8 cellular contexts compared by ENCODE assay signal in genomic region chr11:45105233-45105992, GRCh38. TPM values are rescaled to one million over a fixed set of nuclear protein-coding genes. Genes with fewer than 3 reads are reported as not detected.
DNase-seq lines count a peak whose midpoint lies in the region; ATAC-seq and TF ChIP-seq lines count a peak whose summit lies in the region.

No MANE protein-coding gene starts in this region.

- H3K27me3 Mint-ChIP-seq in CD8-positive, alpha-beta memory T cell = peaks cover 0 to 12% of the 10 kb centered on the region in 2 donors
- H3K27me3 Mint-ChIP-seq in activated CD4-positive, alpha-beta T cell treated with anti-CD3 and anti-CD28 coated beads for 36 hours = no peaks in the 10 kb centered on the region

- no peaks in the 10 kb centered on the region for H3K27me3 ChIP-seq in CD8-positive, alpha-beta memory T cell (ENCODE audit: insufficient read depth, low read length, poor library complexity, severe bottlenecking)
- H3K27me3 ChIP-seq in HCT116 (ENCODE audit: insufficient read depth, low read length) (peaks cover 7% of the 10 kb centered on the region), right lobe of liver (no peaks in the 10 kb centered on the region)

- no peaks in the 10 kb centered on the region for H3K9me3 Mint-ChIP-seq in CD8-positive, alpha-beta memory T cell
- no peaks in the 10 kb centered on the region for H3K9me3 Mint-ChIP-seq in activated CD4-positive, alpha-beta T cell treated with anti-CD3 and anti-CD28 coated beads for 36 hours (ENCODE audit: low read depth)

- intact Hi-C loops in HCT116 (cut with micrococcal nuclease) (loop anchor here (2.0 kb wide), 1 partner anchor 485 kb away; no protein-coding TSS in a partner anchor), right lobe of liver (cut with DNase I) (loop anchor here (5.0 to 10.0 kb wide), 3 partner anchors 173 to 192 kb away; no protein-coding TSS in a partner anchor)
- intact Hi-C loops in activated CD4-positive, alpha-beta T cell treated with anti-CD3 and anti-CD28 coated beads for 36 hours (cut with DNase I, micrococcal nuclease) = loop anchor here in 1 of 2 experiments (1.0 kb wide), 1 partner anchor 178 kb away; no protein-coding TSS in a partner anchor

- POLR2A ChIA-PET in CD8-positive, alpha-beta memory T cell (lab: Charles Lee) = interaction anchor here (1.3 to 1.7 kb wide), 2 partner anchors 168 to 178 kb away, joined by 6 read pairs; no protein-coding TSS in a partner anchor
- POLR2A ChIA-PET in HCT116 (lab: Charles Lee) = interaction anchor here (1.2 kb wide), 1 partner anchor 169 kb away, joined by 4 read pairs; no protein-coding TSS in a partner anchor
- POLR2A ChIA-PET in activated CD4-positive, alpha-beta T cell treated with anti-CD3 and anti-CD28 coated beads for 36 hours (lab: Charles Lee) = no interaction called here

- no peak for TF ChIP-seq POLR2A in HCT116 (IDR thresholded peaks at IDR 0.05; ENCODE audit: borderline replicate concordance, extremely low read depth, insufficient read depth, insufficient read length)
- TF ChIP-seq POLR2A in right lobe of liver (IDR thresholded peaks at IDR 0.05) = no peak

- 61% methylated on average over 3 of the region's 7 CpGs for WGBS in right lobe of liver (ENCODE audit: insufficient coverage, low coverage, low lambda C conversion rate, missing lambda C conversion rate)

- RAD21 ChIA-PET in HCT116 (lab: Charles Lee; ENCODE audit: low non-redundant PET in 1 of 2, low total read pairs in 2 of 2, uncharacterized antibody in 2 of 2, unreplicated experiment in 2 of 2) = interaction anchor here (0.5 to 3.4 kb wide), 7 partner anchors 169 to 297 kb away, joined by 3 to 26 read pairs (median 7); no protein-coding TSS in a partner anchor

- H3K36me3 Mint-ChIP-seq in CD8-positive, alpha-beta memory T cell = no peaks in the 10 kb centered on the region
- H3K36me3 Mint-ChIP-seq in activated CD4-positive, alpha-beta T cell treated with anti-CD3 and anti-CD28 coated beads for 36 hours (ENCODE audit: low read depth) = no peaks in the 10 kb centered on the region

- DNase-seq in CD8-positive, alpha-beta memory T cell = peak; percentile 48 to 78 (median 55)
- DNase-seq in HCT116 (ENCODE audit: low read depth, low spot score) (peak; percentile 26), NCI-H226 (peak; percentile 40), choroid plexus epithelial cell (ENCODE audit: low read depth) (peak; percentile 80), right lobe of liver (peak; percentile 76 to 79 (median 78))
- peak; percentile 79 for DNase-seq in activated CD4-positive, alpha-beta T cell treated with anti-CD3 and anti-CD28 coated beads for 36 hours
- peak; percentile 39 to 48 (median 41) for DNase-seq in stimulated activated CD4-positive, alpha-beta T cell treated with anti-CD3 and anti-CD28 coated beads, TNF-alpha, amount 100 ng/mL, for 48 hours (ENCODE audit: low read depth in 3 of 3)

- no peak overlapping the region for H3K9ac ChIP-seq in HCT116 (ENCODE audit: low read length)

- CTCF ChIA-PET in CD8-positive, alpha-beta memory T cell (lab: Charles Lee) = interaction anchor here (0.8 to 18.3 kb wide), 23 partner anchors 8 to 488 kb away, joined by 3 to 1027 read pairs (median 4); partner anchors contain the start of gene TP53I11
- CTCF ChIA-PET in HCT116 (lab: Charles Lee) = interaction anchor here (0.6 to 10.7 kb wide), 19 partner anchors 11 to 549 kb away, joined by 3 to 236 read pairs (median 3); no protein-coding TSS in a partner anchor
- CTCF ChIA-PET in activated CD4-positive, alpha-beta T cell treated with anti-CD3 and anti-CD28 coated beads for 36 hours (lab: Charles Lee) = interaction anchor here (0.5 to 20.4 kb wide), 25 partner anchors 9 to 244 kb away, joined by 3 to 798 read pairs (median 4); partner anchors contain the start of gene TP53I11

- H3K4me1 ChIP-seq in CD8-positive, alpha-beta memory T cell (ENCODE audit: insufficient read depth, low read length) = peaks cover 18% of the 10 kb centered on the region
- H3K4me1 ChIP-seq in HCT116 (ENCODE audit: control insufficient read depth in 1 of 2, insufficient read depth in 2 of 2, low read length in 2 of 2) (peaks cover 0 to 14% of the 10 kb centered on the region in 2 experiments; a peak in 2 of 4 replicates), right lobe of liver (peaks cover 0 to 2% (median 0%) of the 10 kb centered on the region in 4 donors)

- no peaks in the 10 kb centered on the region for H3K9me2 ChIP-seq in HCT116 (ENCODE audit: insufficient read depth)

- H3K4me3 Mint-ChIP-seq in CD8-positive, alpha-beta memory T cell = no peak overlapping the region
- no peak overlapping the region for H3K4me3 Mint-ChIP-seq in activated CD4-positive, alpha-beta T cell treated with anti-CD3 and anti-CD28 coated beads for 36 hours

- H3K79me2 ChIP-seq in HCT116 (ENCODE audit: insufficient read depth, low read length) = no peaks in the 10 kb centered on the region

- H3K9me3 ChIP-seq in CD8-positive, alpha-beta memory T cell (ENCODE audit: low read length) = no peaks in the 10 kb centered on the region
- H3K9me3 ChIP-seq in HCT116 (ENCODE audit: control insufficient read depth in 1 of 2, insufficient read depth in 1 of 2, low read depth in 1 of 2, low read length in 2 of 2) = no peaks in the 10 kb centered on the region
- no peaks in the 10 kb centered on the region for H3K9me3 ChIP-seq in right lobe of liver

- BruUV-seq in HCT116 (replicated peaks; lab: Mats Ljungman, UMichigan) = no TSS peak

- ATAC-seq in HCT116 (peak; percentile 93), right lobe of liver (peak; percentile 79 to 87 (median 84)), HG03095 (IDR thresholded peaks at IDR 0.05; ENCODE audit: unreplicated experiment) (no peak)
- peak; percentile 47 for ATAC-seq in activated CD4-positive, alpha-beta T cell treated with anti-CD3 and anti-CD28 coated beads for 36 hours

- TF ChIP-seq CTCF in HCT116 (IDR thresholded peaks at IDR 0.05 in 2 of 3, conservative IDR thresholded peaks at IDR 0.05 in 1 of 3; ENCODE audit: borderline replicate concordance in 1 of 3, insufficient read depth in 1 of 3, low read depth in 2 of 3, low read length in 2 of 3) (peak; percentile 77 to 90 (median 89)), choroid plexus epithelial cell (conservative IDR thresholded peaks at IDR 0.05; ENCODE audit: low read depth, low read length) (peak; percentile 94), right lobe of liver (IDR thresholded peaks at IDR 0.05) (peak; percentile 91 to 95 (median 93))

- no peaks in the 10 kb centered on the region for H3K36me3 ChIP-seq in CD8-positive, alpha-beta memory T cell (ENCODE audit: insufficient read depth, low read length)
- H3K36me3 ChIP-seq in HCT116 (ENCODE audit: control insufficient read depth in 1 of 2, insufficient read depth in 2 of 2, low read length in 2 of 2) = no peaks in the 10 kb centered on the region
- H3K36me3 ChIP-seq in right lobe of liver = no peaks in the 10 kb centered on the region

- H3K4me2 ChIP-seq in HCT116 (ENCODE audit: low read length) = no peak overlapping the region

- no peak overlapping the region for H3K27ac ChIP-seq in CD8-positive, alpha-beta memory T cell (ENCODE audit: low read depth, low read length)
- H3K27ac ChIP-seq in HCT116 (ENCODE audit: low read depth, low read length) (no peak overlapping the region), right lobe of liver (no peak overlapping the region)

- no peaks in the 10 kb centered on the region for H4K20me1 ChIP-seq in HCT116 (ENCODE audit: insufficient read depth)

- H3K4me3 ChIP-seq in CD8-positive, alpha-beta memory T cell (ENCODE audit: low read length) = no peak overlapping the region
- H3K4me3 ChIP-seq in HCT116 (replicated peaks in 1 of 2; ENCODE audit: low read depth in 1 of 2, low read length in 2 of 2) = no peak overlapping the region
- H3K4me3 ChIP-seq in choroid plexus epithelial cell (ENCODE audit: low read depth, low read length) = no peak overlapping the region
- no peak overlapping the region for H3K4me3 ChIP-seq in right lobe of liver

- H2AFZ ChIP-seq in HCT116 (ENCODE audit: low read depth, low read length, poor library complexity, severe bottlenecking) = no peak overlapping the region

- peak; percentile 83 for TF ChIP-seq RAD21 in HCT116 (IDR thresholded peaks at IDR 0.05; ENCODE audit: low read depth)

- H3K4me1 Mint-ChIP-seq in CD8-positive, alpha-beta memory T cell = peaks cover 22 to 25% (median 23%) of the 10 kb centered on the region in 3 donors
- H3K4me1 Mint-ChIP-seq in activated CD4-positive, alpha-beta T cell treated with anti-CD3 and anti-CD28 coated beads for 36 hours = peaks cover 16% of the 10 kb centered on the region

- no peak overlapping the region for H3K27ac Mint-ChIP-seq in CD8-positive, alpha-beta memory T cell
- H3K27ac Mint-ChIP-seq in activated CD4-positive, alpha-beta T cell treated with anti-CD3 and anti-CD28 coated beads for 36 hours = no peak overlapping the region

TF ChIP-seq in HCT116, 20 proteins besides CTCF, POLR2A, EP300 and RAD21 (continues in another document):
- no peak for TF ChIP-seq EGR1 (IDR thresholded peaks at IDR 0.05; ENCODE audit: low read depth)
- TF ChIP-seq SIN3A (IDR thresholded peaks at IDR 0.05; ENCODE audit: low read depth) = no peak
- no peak for TF ChIP-seq JUND (IDR thresholded peaks at IDR 0.05)
- no peak for TF ChIP-seq MAX (IDR thresholded peaks at IDR 0.05)
- TF ChIP-seq YY1 (IDR thresholded peaks at IDR 0.05; ENCODE audit: extremely low read depth, insufficient replicate concordance, low read depth, low read length) = no peak
- no peak for TF ChIP-seq SRF (IDR thresholded peaks at IDR 0.05; ENCODE audit: low read depth)
- no peak for TF ChIP-seq ATF3 (IDR thresholded peaks at IDR 0.05)

RNA-seq across cellular contexts. Expression of gene PRDM11, which starts 41.0 kb away (rescaled TPM):
- total RNA-seq in CD8-positive, alpha-beta memory T cell = 1 to 10 TPM; 5.6 to 7.7 TPM
- 3.1 TPM for polyA plus RNA-seq in CD8-positive, alpha-beta memory T cell
- 9.3 TPM for total RNA-seq in HCT116 (2021; ENCODE audit: unreplicated experiment)
- polyA plus RNA-seq in HCT116 (2012) = 5.5 and 6.2 TPM in 2 replicates
- total RNA-seq in activated CD4-positive, alpha-beta T cell treated with anti-CD3 and anti-CD28 coated beads for 36 hours = under 1 TPM; 0.61 to 0.94 TPM
- total RNA-seq in right lobe of liver = 1 to 10 TPM; 1.4 to 4.1 (median 3.8) TPM

Comparison
In these comparisons a context has a peak if more than half of its experiments do, and no peak if none do; other contexts are left out.
1. DNase-seq: peak in every context shown above with its lines; median percentile 80 in choroid plexus epithelial cell; 79 in activated CD4-positive, alpha-beta T cell treated with anti-CD3 and anti-CD28 coated beads for 36 hours; 78 in right lobe of liver; 55 in CD8-positive, alpha-beta memory T cell; 41 in stimulated activated CD4-positive, alpha-beta T cell treated with anti-CD3 and anti-CD28 coated beads, TNF-alpha, amount 100 ng/mL, for 48 hours; 40 in NCI-H226; 26 in HCT116.